In the genomic region with DNA sequence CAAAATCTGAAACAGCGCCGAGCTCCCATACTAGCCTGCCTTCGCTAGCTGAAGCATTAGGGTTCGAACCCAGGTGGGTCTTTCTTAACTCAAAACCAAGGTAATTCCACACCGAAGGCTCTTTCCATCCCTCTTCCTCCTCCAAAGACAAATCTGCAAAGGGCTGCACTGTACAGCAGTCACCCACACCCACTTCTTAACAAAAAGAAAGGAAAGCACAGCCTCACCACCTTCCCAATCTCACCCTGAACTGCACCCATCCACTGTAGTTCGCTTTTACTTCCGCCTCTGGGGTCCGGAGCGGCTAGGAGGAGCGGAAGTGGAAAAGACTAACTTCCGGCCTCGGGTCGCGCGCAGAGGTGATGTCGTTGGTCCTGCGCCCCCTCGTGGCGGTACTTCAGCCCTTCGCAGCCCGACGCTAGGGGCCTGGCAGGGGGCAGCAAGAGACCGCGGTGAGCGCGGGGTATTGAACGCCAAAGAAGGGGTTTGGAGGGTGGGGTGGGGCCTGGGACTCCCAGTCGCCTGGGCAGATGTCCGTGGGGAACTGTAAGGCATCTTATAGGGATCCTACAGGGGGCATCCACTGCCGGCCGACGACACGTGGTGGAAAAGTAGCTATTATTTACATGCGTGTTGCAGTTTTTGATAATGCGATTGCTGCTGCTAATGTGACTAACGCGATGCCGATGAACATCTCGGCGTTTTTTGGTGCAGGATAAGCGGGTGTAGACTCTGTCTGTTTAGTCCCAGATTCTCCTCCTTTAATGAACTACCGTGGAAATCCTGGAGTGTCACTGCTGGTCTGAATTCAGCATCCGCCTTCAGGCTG, we compare ENCODE assay signal across 8 cellular contexts. TPM values are rescaled to one million over a fixed set of nuclear protein-coding genes. Genes with fewer than 3 reads are reported as not detected.
A peak's percentile ranks its signal among the peaks of the same experiment; 100 is the strongest.
DNase-seq lines count a peak whose midpoint lies in the region; ATAC-seq and TF ChIP-seq lines count a peak whose summit lies in the region.

A gene with protein sequence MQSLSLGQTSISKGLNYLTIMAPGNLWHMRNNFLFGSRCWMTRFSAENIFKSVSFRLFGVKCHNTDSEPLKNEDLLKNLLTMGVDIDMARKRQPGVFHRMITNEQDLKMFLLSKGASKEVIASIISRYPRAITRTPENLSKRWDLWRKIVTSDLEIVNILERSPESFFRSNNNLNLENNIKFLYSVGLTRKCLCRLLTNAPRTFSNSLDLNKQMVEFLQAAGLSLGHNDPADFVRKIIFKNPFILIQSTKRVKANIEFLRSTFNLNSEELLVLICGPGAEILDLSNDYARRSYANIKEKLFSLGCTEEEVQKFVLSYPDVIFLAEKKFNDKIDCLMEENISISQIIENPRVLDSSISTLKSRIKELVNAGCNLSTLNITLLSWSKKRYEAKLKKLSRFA (minus strand): TSS at position 290 of the 829 bp plus-strand sequence. CDS start 619 bp downstream, outside the sequence.

- ATAC-seq in HG03432 (IDR thresholded peaks at IDR 0.05; ENCODE audit: unreplicated experiment): peak; percentile 100

- peak; percentile 100 for TF ChIP-seq CTCF in chondrocyte (IDR thresholded peaks at IDR 0.05)

- H3K27ac Mint-ChIP-seq in chondrocyte (ENCODE audit: unreplicated experiment): peak within 1 kb of the TSS; percentile 95

- H3K9me3 Mint-ChIP-seq in chondrocyte (ENCODE audit: low read depth): no peaks in the 10 kb centered on the region

- no peaks in the 10 kb centered on the region for H3K27me3 Mint-ChIP-seq in chondrocyte (ENCODE audit: low read depth)

- peak; percentile 94 for DNase-seq in Ammon's horn (ENCODE audit: low spot score)
- peak; percentile 90 for DNase-seq in NCI-H460 (ENCODE audit: extremely low read depth, low read depth)
- DNase-seq in activated CD4-positive, alpha-beta T cell treated with anti-CD3 and anti-CD28 coated beads for 1 hour: peak; percentile 87
- peak; percentile 95 for DNase-seq in chondrocyte (ENCODE audit: low spot score)
- peak; percentile 94 for DNase-seq in kidney tubule cell (ENCODE audit: low spot score)
- DNase-seq in stimulated activated CD4-positive, alpha-beta T cell treated with anti-CD3 and anti-CD28 coated beads, Interleukin-1b, Interleukin-23, amount 100 ng/mL, for 4 hours (ENCODE audit: low read depth in 2 of 2): peak; percentile 93 to 96

- H3K4me3 Mint-ChIP-seq in chondrocyte (ENCODE audit: unreplicated experiment): peak within 1 kb of the TSS; percentile 95

- peak; percentile 92 for TF ChIP-seq POLR2A in GM19099 (IDR thresholded peaks at IDR 0.05; ENCODE audit: extremely low read depth, insufficient read length, low read depth)

- peaks cover 7% of the 10 kb centered on the region for H3K36me3 Mint-ChIP-seq in chondrocyte (ENCODE audit: low read depth)

- peaks cover 26% of the 10 kb centered on the region for H3K4me1 Mint-ChIP-seq in chondrocyte (ENCODE audit: low read depth)

RNA-seq across cellular contexts. Expression of the gene that starts here (rescaled TPM):
- 14.7 and 18.8 TPM in 2 replicates for total RNA-seq in NCI-H460 (2014; rRNA removed; shearing (Covaris generic))
- polyA plus RNA-seq in NCI-H460 (2014; cell fraction: nucleus; rRNA removed): 13.5 and 34.0 TPM in 2 replicates
- total RNA-seq in chondrocyte: 7.7 to 11.7 TPM (median 8.0 TPM) in 3 replicates

Comparison
In these comparisons a context has a peak if more than half of its experiments do, and no peak if none do; other contexts are left out.
1. Peak in every context shown above with its lines: DNase-seq and ATAC-seq.